15 cellular contexts compared by ENCODE assay signal in genomic region chr12:16492820-16493797, GRCh38.
DNase-seq lines count a peak whose midpoint lies in the region; ATAC-seq and TF ChIP-seq lines count a peak whose summit lies in the region.
"Had no signal": no experiment of that assay in that cellular context is flagged by ENCODE, and none has a peak within 500 bp of the region (broad histone marks: within the 10 kb centered on the region; RNA-seq: fewer than 3 reads in every experiment).

No MANE protein-coding gene starts in this region.

- H3K27me3 ChIP-seq in body of pancreas, result no peaks in the 10 kb centered on the region
- no peaks in the 10 kb centered on the region for H3K27me3 ChIP-seq in liver (ENCODE audit: control insufficient read depth in 4 of 4, insufficient read depth in 4 of 4, low read length in 3 of 4)
- H3K27me3 ChIP-seq in subcutaneous abdominal adipose tissue (ENCODE audit: control insufficient read depth in 5 of 5, insufficient read depth in 4 of 5, low read length in 5 of 5), result no peaks in the 10 kb centered on the region
- H3K27me3 ChIP-seq: BE2C had no signal

- no peak overlapping the region for H3K4me3 ChIP-seq in body of pancreas
- H3K4me3 ChIP-seq in liver (ENCODE audit: low read depth in 1 of 3, low read length in 3 of 3), result no peak overlapping the region
- H3K4me3 ChIP-seq in subcutaneous abdominal adipose tissue (ENCODE audit: low read depth in 1 of 5, low read length in 5 of 5), result no peak overlapping the region
- H3K4me3 ChIP-seq: HAP-1 had no signal

- no peaks in the 10 kb centered on the region for H3K9me3 ChIP-seq in body of pancreas
- H3K9me3 ChIP-seq in liver (ENCODE audit: control insufficient read depth in 4 of 4, low read length in 3 of 4), result no peaks in the 10 kb centered on the region
- H3K9me3 ChIP-seq in subcutaneous abdominal adipose tissue (ENCODE audit: control insufficient read depth in 5 of 5, low read length in 5 of 5), result no peaks in the 10 kb centered on the region
- H3K9me3 ChIP-seq: BE2C, HAP-1 had no signal

- H3K36me3 ChIP-seq in body of pancreas (replicated peaks in 1 of 2; ENCODE audit: insufficient read depth in 1 of 2, low read depth in 2 of 2) (no peaks in the 10 kb centered on the region), liver (ENCODE audit: control insufficient read depth in 4 of 4, insufficient read depth in 3 of 4, low read depth in 1 of 4, low read length in 3 of 4) (no peaks in the 10 kb centered on the region), subcutaneous abdominal adipose tissue (ENCODE audit: control insufficient read depth in 5 of 5, insufficient read depth in 5 of 5, low read length in 5 of 5) (no peaks in the 10 kb centered on the region)
- H3K36me3 ChIP-seq: BE2C, HAP-1 had no signal

- H3K27ac ChIP-seq in body of pancreas (peak overlapping the region; percentile 28 to 60 (median 46)), liver (ENCODE audit: low read depth in 1 of 2, low read length in 2 of 2) (peak overlapping the region in 1 of 2 donors; percentile 37), subcutaneous abdominal adipose tissue (ENCODE audit: low read depth, low read length) (peak overlapping the region; percentile 12), RWPE1 (no peak overlapping the region)
- H3K27ac ChIP-seq: C4-2B had no signal

- no peak for TF ChIP-seq POLR2A in body of pancreas (IDR thresholded peaks at IDR 0.05)

- CTCF ChIA-PET in RWPE1 (lab: Yijun Ruan, JAX), result interaction anchor here (0.6 kb wide), 1 partner anchor 193 kb away, joined by 3 read pairs; no protein-coding TSS in a partner anchor

- H3K4me1 ChIP-seq in body of pancreas, result peaks cover 13% of the 10 kb centered on the region
- H3K4me1 ChIP-seq in liver (ENCODE audit: control insufficient read depth in 4 of 4, insufficient read depth in 4 of 4, low read length in 3 of 4), result peaks cover 3 to 14% (median 9%) of the 10 kb centered on the region in 4 donors
- peaks cover 0 to 14% (median 3%) of the 10 kb centered on the region in 5 donors for H3K4me1 ChIP-seq in subcutaneous abdominal adipose tissue (ENCODE audit: control insufficient read depth in 5 of 5, insufficient read depth in 5 of 5, low read length in 5 of 5)
- H3K4me1 ChIP-seq: BE2C, HAP-1 had no signal

- intact Hi-C loops in body of pancreas (cut with DNase I), result no loop called here

- TF ChIP-seq RAD21 in liver (IDR thresholded peaks at IDR 0.05), result peak; percentile 39 to 46

- peak; percentile 11 for DNase-seq in HT-29 (ENCODE audit: low spot score)
- peak in 1 of 4 donors; percentile 10 for DNase-seq in body of pancreas
- DNase-seq in HUDEP-2 (lab: John Stamatoyannopoulos, UW; ENCODE audit: unreplicated experiment in 76 of 76), result no peak
- no peak for DNase-seq in RWPE1 (ENCODE audit: low spot score)
- no peak for DNase-seq in activated CD4-positive, CD25-positive, alpha-beta regulatory T cell treated with anti-CD3 and anti-CD28 coated beads, Interleukin-2, amount 50 U/mL, for 72 hours
- DNase-seq: BE2C; CD8-positive, alpha-beta T cell; COR-L47; DMS153; GF-D8; KG1 had no signal

- H3K9ac ChIP-seq in liver (ENCODE audit: low read depth in 1 of 2, low read length in 2 of 2) (no peak overlapping the region), subcutaneous abdominal adipose tissue (ENCODE audit: low read length in 5 of 5) (no peak overlapping the region)

- no peak for TF ChIP-seq CTCF in body of pancreas (IDR thresholded peaks at IDR 0.05)
- TF ChIP-seq CTCF in liver (IDR thresholded peaks at IDR 0.05; ENCODE audit: low read depth, low read length, missing input control), result no peak
- no peak for TF ChIP-seq CTCF in RWPE1 (conservative IDR thresholded peaks at IDR 0.05; ENCODE audit: low read depth)

- POLR2A ChIA-PET in RWPE1 (lab: Yijun Ruan, JAX; ENCODE audit: low non-redundant PET), result no interaction called here

- 64 to 67% methylated on average over 4 of the region's 4 CpGs for WGBS in body of pancreas, 2 donors
- 68% methylated on average over 4 of the region's 4 CpGs for WGBS in liver

- peak; percentile 88 for ATAC-seq in body of pancreas
- ATAC-seq: CD8-positive, alpha-beta T cell had no signal

TF ChIP-seq in liver, 16 proteins besides CTCF, POLR2A, EP300 and RAD21:
- TF ChIP-seq RXRA (IDR thresholded peaks at IDR 0.05) (peak; percentile 32 to 60), SP1 (IDR thresholded peaks at IDR 0.05) (peak; percentile 89), EGR1 (IDR thresholded peaks at IDR 0.05; ENCODE audit: low read depth in 2 of 2) (no peak), MAX (IDR thresholded peaks at IDR 0.05) (peak; percentile 61), JUND (IDR thresholded peaks at IDR 0.05) (peak in 1 of 2 donors; percentile 30), ATF3 (IDR thresholded peaks at IDR 0.05) (peak; percentile 72), FOXA1 (IDR thresholded peaks at IDR 0.05) (no peak), REST (IDR thresholded peaks at IDR 0.05) (peak; percentile 59), TAF1 (conservative IDR thresholded peaks at IDR 0.05) (no peak), HNF4A (conservative IDR thresholded peaks at IDR 0.05) (peak; percentile 95 to 96), ZBTB33 (IDR thresholded peaks at IDR 0.05) (no peak), HNF4G (IDR thresholded peaks at IDR 0.05) (peak; percentile 86), YY1 (IDR thresholded peaks at IDR 0.05) (peak; percentile 68), GABPA (IDR thresholded peaks at IDR 0.05 in 1 of 2, conservative IDR thresholded peaks at IDR 0.05 in 1 of 2) (no peak)
